ENCODE assay signal across 19 cellular contexts in the genomic region with DNA sequence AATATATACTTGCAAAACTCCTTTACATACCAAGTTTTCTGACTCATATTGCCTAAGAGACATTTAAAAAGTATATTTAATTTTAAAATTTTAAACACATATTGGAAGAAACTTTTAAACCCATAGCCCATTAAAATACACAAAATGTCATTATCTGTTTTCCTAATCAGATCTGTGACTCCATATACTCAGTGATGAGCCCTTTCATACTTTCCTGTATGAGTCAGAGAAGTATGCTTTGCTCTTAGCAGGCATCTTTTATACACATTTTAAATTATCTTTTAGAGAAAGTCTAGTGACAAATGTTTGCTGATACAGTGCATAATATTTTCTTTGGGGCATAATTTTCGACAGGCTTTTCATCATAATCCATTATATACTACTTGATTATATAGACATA.
"Had no signal": no experiment of that assay in that cellular context is flagged by ENCODE, and none has a peak within 500 bp of the region (broad histone marks: within the 10 kb centered on the region; RNA-seq: fewer than 3 reads in every experiment).

No MANE protein-coding gene starts in this region.

- ATAC-seq: activated CD8-positive, alpha-beta memory T cell treated with anti-CD3 and anti-CD28 coated beads, Interleukin-2, amount 10 ng/mL, durations not matched to agents 7 days and 5 days; body of pancreas; heart right ventricle; left ventricle myocardium superior; stimulated activated naive CD8-positive, alpha-beta T cell treated with anti-CD3 and anti-CD28 coated beads, Interleukin-15, Interleukin-2, amounts not matched to agents 100 U/mL and 50 U/mL, for 24 hours had no signal

- H3K4me3 ChIP-seq: body of pancreas, colonic mucosa, heart right ventricle, right atrium auricular region, skin epidermis, tibial nerve had no signal

- H3K27me3 Mint-ChIP-seq: activated CD4-positive, alpha-beta memory T cell treated with anti-CD3 and anti-CD28 coated beads, Interleukin-2, amount 10 ng/mL, durations not matched to agents 7 days and 5 days; activated CD8-positive, alpha-beta memory T cell treated with anti-CD3 and anti-CD28 coated beads, Interleukin-2, amount 10 ng/mL, durations not matched to agents 7 days and 5 days; activated naive CD8-positive, alpha-beta T cell treated with anti-CD3 and anti-CD28 coated beads for 36 hours; naive B cell; progenitor cell of endocrine pancreas had no signal

- H3K36me3 Mint-ChIP-seq: naive B cell had no signal

- H3K36me3 ChIP-seq: colonic mucosa, tibial nerve had no signal

- DNase-seq: activated CD4-positive, alpha-beta memory T cell treated with anti-CD3 and anti-CD28 coated beads, Interleukin-2, amount 10 ng/mL, durations not matched to agents 7 days and 5 days; activated CD8-positive, alpha-beta memory T cell treated with anti-CD3 and anti-CD28 coated beads, Interleukin-2, amount 10 ng/mL, durations not matched to agents 7 days and 5 days; activated naive CD8-positive, alpha-beta T cell treated with anti-CD3 and anti-CD28 coated beads for 36 hours; body of pancreas; caudate nucleus; colonic mucosa; endodermal cell; erythroblast; heart right ventricle; kidney glomerular epithelial cell; left ventricle myocardium superior; naive B cell; stimulated activated naive CD8-positive, alpha-beta T cell treated with anti-CD3 and anti-CD28 coated beads, Interleukin-15, Interleukin-2, amounts not matched to agents 100 U/mL and 50 U/mL, for 24 hours; substantia nigra had no signal

- H3K4me1 ChIP-seq: body of pancreas, colonic mucosa, heart right ventricle, right atrium auricular region, tibial nerve had no signal

- H3K4me3 Mint-ChIP-seq: activated CD4-positive, alpha-beta memory T cell treated with anti-CD3 and anti-CD28 coated beads, Interleukin-2, amount 10 ng/mL, durations not matched to agents 7 days and 5 days; activated CD8-positive, alpha-beta memory T cell treated with anti-CD3 and anti-CD28 coated beads, Interleukin-2, amount 10 ng/mL, durations not matched to agents 7 days and 5 days; activated naive CD8-positive, alpha-beta T cell treated with anti-CD3 and anti-CD28 coated beads for 36 hours; endodermal cell; naive B cell; neural crest cell had no signal

- H3K4me1 Mint-ChIP-seq: activated naive CD8-positive, alpha-beta T cell treated with anti-CD3 and anti-CD28 coated beads for 36 hours; endodermal cell; naive B cell; neural crest cell had no signal

- H3K9me3 Mint-ChIP-seq: activated CD4-positive, alpha-beta memory T cell treated with anti-CD3 and anti-CD28 coated beads, Interleukin-2, amount 10 ng/mL, durations not matched to agents 7 days and 5 days; activated naive CD8-positive, alpha-beta T cell treated with anti-CD3 and anti-CD28 coated beads for 36 hours; naive B cell had no signal

- H3K27me3 ChIP-seq: body of pancreas, colonic mucosa, right atrium auricular region had no signal

- H3K27ac ChIP-seq: body of pancreas, colonic mucosa, heart right ventricle, right atrium auricular region, skin epidermis, tibial nerve had no signal

- H3K27ac Mint-ChIP-seq: activated CD4-positive, alpha-beta memory T cell treated with anti-CD3 and anti-CD28 coated beads, Interleukin-2, amount 10 ng/mL, durations not matched to agents 7 days and 5 days; activated CD8-positive, alpha-beta memory T cell treated with anti-CD3 and anti-CD28 coated beads, Interleukin-2, amount 10 ng/mL, durations not matched to agents 7 days and 5 days; activated naive CD8-positive, alpha-beta T cell treated with anti-CD3 and anti-CD28 coated beads for 36 hours; endodermal cell; naive B cell; progenitor cell of endocrine pancreas had no signal

- H3K9me3 ChIP-seq: body of pancreas, colonic mucosa, heart right ventricle, right atrium auricular region, tibial nerve had no signal
